Comparison of ENCODE assay signal across 9 cellular contexts in the genomic region with DNA sequence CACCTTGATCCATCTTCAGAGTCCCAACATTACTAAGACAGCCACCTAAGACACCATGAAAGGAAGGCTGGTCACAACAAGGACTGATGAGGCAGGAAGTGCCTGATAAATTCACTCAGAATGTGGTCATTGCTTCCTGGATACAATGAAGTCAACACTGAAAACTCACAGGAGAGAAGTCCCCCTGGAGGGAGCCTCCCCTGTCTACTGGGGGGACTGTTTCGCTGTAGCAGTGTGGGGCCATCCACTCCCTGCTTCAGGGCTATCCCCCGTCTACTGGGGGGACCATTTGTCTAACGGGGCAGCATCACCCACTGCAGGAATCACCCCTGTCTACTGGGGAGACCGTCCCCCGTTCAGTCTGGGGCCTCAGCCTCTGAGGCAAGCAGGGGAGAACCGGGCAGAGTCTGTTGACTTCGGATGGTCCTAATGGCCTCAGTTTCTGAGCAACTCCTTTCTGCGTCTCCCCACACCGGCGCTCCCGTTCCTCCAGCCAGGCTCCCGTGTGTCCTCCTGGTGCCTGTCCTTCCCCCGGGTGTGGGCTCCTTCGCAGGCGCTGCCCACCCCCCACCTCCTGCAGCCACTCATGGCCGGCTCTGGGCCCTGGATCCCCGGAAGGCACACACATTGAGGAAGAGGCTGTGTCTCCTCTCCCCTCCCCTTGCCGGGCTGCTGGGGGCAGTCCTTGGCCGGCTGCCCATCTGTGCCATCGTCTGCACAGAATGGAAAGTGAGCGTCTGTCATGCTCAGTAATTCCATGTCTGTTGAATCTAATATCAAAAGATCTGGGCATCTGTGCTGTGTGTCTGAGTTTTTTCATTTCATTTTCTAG. TPM values are rescaled to one million over a fixed set of nuclear protein-coding genes. Genes with fewer than 3 reads are reported as not detected.
DNase-seq lines count a peak whose midpoint lies in the region; ATAC-seq and TF ChIP-seq lines count a peak whose summit lies in the region.
"Had no signal": no experiment of that assay in that cellular context is flagged by ENCODE, and none has a peak within 500 bp of the region (broad histone marks: within the 10 kb centered on the region; RNA-seq: fewer than 3 reads in every experiment).

No MANE protein-coding gene starts in this region.

- H3K27ac Mint-ChIP-seq in CD8-positive, alpha-beta T cell, result no peak overlapping the region

- H3K36me3 ChIP-seq in CD8-positive, alpha-beta T cell (ENCODE audit: insufficient read depth, low read length), result no peaks in the 10 kb centered on the region
- H3K36me3 ChIP-seq in left lung (no peaks in the 10 kb centered on the region), left ventricle myocardium inferior (no peaks in the 10 kb centered on the region)

- peaks cover 6% of the 10 kb centered on the region for H3K27me3 Mint-ChIP-seq in CD8-positive, alpha-beta T cell (ENCODE audit: low read depth)

- H3K27ac ChIP-seq in CD8-positive, alpha-beta T cell (ENCODE audit: low read depth, low read length), result no peak overlapping the region
- no peak overlapping the region for H3K27ac ChIP-seq in left lung
- no peak overlapping the region for H3K27ac ChIP-seq in left ventricle myocardium inferior (replicated peaks)

- ATAC-seq in CD8-positive, alpha-beta T cell, result peak; percentile 47
- ATAC-seq in left lung (no peak), HG03280 (IDR thresholded peaks at IDR 0.05; ENCODE audit: unreplicated experiment) (no peak), GM18909 (IDR thresholded peaks at IDR 0.05; ENCODE audit: poor library complexity, unreplicated experiment) (no peak)
- ATAC-seq: HCT116 had no signal

- no peak for TF ChIP-seq CTCF in CD8-positive, alpha-beta T cell (IDR thresholded peaks at IDR 0.05)
- TF ChIP-seq CTCF in left lung (IDR thresholded peaks at IDR 0.05) (no peak), left ventricle myocardium inferior (IDR thresholded peaks at IDR 0.05; ENCODE audit: borderline replicate concordance) (no peak)

- peaks cover 21% of the 10 kb centered on the region for H3K4me1 Mint-ChIP-seq in CD8-positive, alpha-beta T cell (ENCODE audit: low read depth)

- DNase-seq in CD8-positive, alpha-beta T cell, result no peak
- DNase-seq in HT1080 (ENCODE audit: low read depth), result peak; percentile 76
- DNase-seq in UCSD-AML1 (lab: John Stamatoyannopoulos, UW; ENCODE audit: unreplicated experiment), result peak; percentile 18
- DNase-seq in left lung, result peak; percentile 40 to 78
- DNase-seq in iPS-NIHi11 (ENCODE audit: low spot score), result no peak
- no peak for DNase-seq in left ventricle myocardium inferior

- intact Hi-C loops in CD8-positive, alpha-beta T cell (cut with DNase I, micrococcal nuclease), result loop anchor here in 1 of 2 experiments (5.0 kb wide), 1 partner anchor 50 kb away; no protein-coding TSS in a partner anchor
- intact Hi-C loops in left lung (cut with DNase I) (no loop called here), left ventricle myocardium inferior (cut with micrococcal nuclease) (no loop called here)

- H3K4me1 ChIP-seq in CD8-positive, alpha-beta T cell (ENCODE audit: insufficient read depth, low read length), result peaks cover 28% of the 10 kb centered on the region
- H3K4me1 ChIP-seq in left lung, result peaks cover 11 to 55% of the 10 kb centered on the region in 2 donors
- peaks cover 43% of the 10 kb centered on the region for H3K4me1 ChIP-seq in left ventricle myocardium inferior

- H3K9me3 Mint-ChIP-seq in CD8-positive, alpha-beta T cell, result no peaks in the 10 kb centered on the region

- H3K4me3 Mint-ChIP-seq in CD8-positive, alpha-beta T cell, result no peak overlapping the region

- peaks cover 8% of the 10 kb centered on the region for H3K27me3 ChIP-seq in CD8-positive, alpha-beta T cell (ENCODE audit: insufficient read depth, low read length)
- H3K27me3 ChIP-seq in left lung (peaks cover 0 to 29% of the 10 kb centered on the region in 2 donors), left ventricle myocardium inferior (ENCODE audit: low read depth) (peaks cover 35% of the 10 kb centered on the region)

- peaks cover 4% of the 10 kb centered on the region for H3K36me3 Mint-ChIP-seq in CD8-positive, alpha-beta T cell

- H3K9me3 ChIP-seq in CD8-positive, alpha-beta T cell (ENCODE audit: low read length), result no peaks in the 10 kb centered on the region
- H3K9me3 ChIP-seq in left lung, result no peaks in the 10 kb centered on the region
- H3K9me3 ChIP-seq in left ventricle myocardium inferior (replicated peaks), result no peaks in the 10 kb centered on the region

- CTCF ChIA-PET in CD8-positive, alpha-beta T cell (lab: Charles Lee), result no interaction called here

- POLR2A ChIA-PET in CD8-positive, alpha-beta T cell (lab: Charles Lee), result no interaction called here

- H3K4me3 ChIP-seq in CD8-positive, alpha-beta T cell (ENCODE audit: low read depth, low read length), result no peak overlapping the region
- H3K4me3 ChIP-seq in left lung, result no peak overlapping the region
- no peak overlapping the region for H3K4me3 ChIP-seq in left ventricle myocardium inferior

RNA-seq across cellular contexts. Expression of a gene that starts 59.9 kb away (rescaled TPM):
- 100 to 1,000 TPM; 312 to 335 TPM for total RNA-seq in CD8-positive, alpha-beta T cell
- total RNA-seq in HT1080 (2014; rRNA removed; shearing (Covaris generic)), result 153 and 196 TPM in 2 replicates
- polyA plus RNA-seq in HT1080 (2015; cell fraction: cytosol; rRNA removed), result 256 and 307 TPM in 2 replicates
- 275 and 276 TPM in 2 replicates for polyA plus RNA-seq in HT1080 (2015; cell fraction: nucleus; rRNA removed)
- total RNA-seq in left lung (10 to 100 TPM; 76.6 to 98.0 TPM), left ventricle myocardium inferior (211 TPM)

Comparison
In these comparisons a context has a peak if more than half of its experiments do, and no peak if none do; other contexts are left out.
1. DNase-seq: peak in HT1080 (single experiment), UCSD-AML1 (single experiment) and left lung (2 of 2); none in CD8-positive, alpha-beta T cell (0 of 7), iPS-NIHi11 (single experiment) and left ventricle myocardium inferior (single experiment).